In genomic region chr6:153231048-153231635, GRCh38 we compare ENCODE assay signal across 9 cellular contexts.
DNase-seq lines count a peak whose midpoint lies in the region; ATAC-seq and TF ChIP-seq lines count a peak whose summit lies in the region.
"Had no signal": no experiment of that assay in that cellular context is flagged by ENCODE, and none has a peak within 500 bp of the region (broad histone marks: within the 10 kb centered on the region; RNA-seq: fewer than 3 reads in every experiment).

No MANE protein-coding gene starts in this region.

- H3K27ac Mint-ChIP-seq in chondrocyte (ENCODE audit: unreplicated experiment) = no peak overlapping the region
- H3K27ac Mint-ChIP-seq: activated naive CD4-positive, alpha-beta T cell treated with anti-CD3 and anti-CD28 coated beads, Interleukin-2, amount 50 U/mL, for 72 hours had no signal

- H3K4me3 ChIP-seq in OCI-LY3 (ENCODE audit: low read length) = no peak overlapping the region
- no peak overlapping the region for H3K4me3 ChIP-seq in left lung
- H3K4me3 ChIP-seq in thyroid gland (replicated peaks in 1 of 3) = no peak overlapping the region

- H3K27ac ChIP-seq in OCI-LY3 (ENCODE audit: low read length) (no peak overlapping the region), left lung (no peak overlapping the region), thyroid gland (no peak overlapping the region)

- H3K36me3 ChIP-seq in OCI-LY3 (replicated peaks; ENCODE audit: low read depth, low read length) (no peaks in the 10 kb centered on the region), left lung (no peaks in the 10 kb centered on the region), thyroid gland (no peaks in the 10 kb centered on the region)

- H3K4me1 Mint-ChIP-seq in chondrocyte (ENCODE audit: low read depth) = peaks cover 3% of the 10 kb centered on the region

- H3K27me3 Mint-ChIP-seq in chondrocyte (ENCODE audit: low read depth) = peaks cover 18% of the 10 kb centered on the region

- H3K36me3 Mint-ChIP-seq in chondrocyte (ENCODE audit: low read depth) = no peaks in the 10 kb centered on the region
- H3K36me3 Mint-ChIP-seq: activated naive CD4-positive, alpha-beta T cell treated with anti-CD3 and anti-CD28 coated beads, Interleukin-2, amount 50 U/mL, for 72 hours had no signal

- 4 to 5% methylated on average over 12 of the region's 12 CpGs for WGBS in thyroid gland, 2 donors

- no peak overlapping the region for H3K4me3 Mint-ChIP-seq in chondrocyte (ENCODE audit: unreplicated experiment)

- intact Hi-C loops in left lung (cut with DNase I) (no loop called here), thyroid gland (cut with DNase I) (loop anchor here (10.0 kb wide), 1 partner anchor 284 kb away; no protein-coding TSS in a partner anchor)

- no peak overlapping the region for H3K9ac ChIP-seq in OCI-LY3 (ENCODE audit: low read length)

- no peak for TF ChIP-seq POLR2A in thyroid gland (IDR thresholded peaks at IDR 0.05)

- H3K9me3 Mint-ChIP-seq in chondrocyte (ENCODE audit: low read depth) = no peaks in the 10 kb centered on the region
- H3K9me3 Mint-ChIP-seq: activated naive CD4-positive, alpha-beta T cell treated with anti-CD3 and anti-CD28 coated beads, Interleukin-2, amount 50 U/mL, for 72 hours had no signal

- TF ChIP-seq CTCF in OCI-LY3 (IDR thresholded peaks at IDR 0.05; ENCODE audit: low read depth, low read length) = peak; percentile 67
- TF ChIP-seq CTCF in chondrocyte (IDR thresholded peaks at IDR 0.05) = peak; percentile 85
- TF ChIP-seq CTCF in left lung (IDR thresholded peaks at IDR 0.05) = peak; percentile 51 to 72
- TF ChIP-seq CTCF in thyroid gland (IDR thresholded peaks at IDR 0.05) = peak; percentile 85 to 100 (median 96)

- DNase-seq in NCI-H524 (lab: John Stamatoyannopoulos, UW) (peak; percentile 32 to 52), NCI-H524 treated with DMSO at 0.1 percent for 48 hours (lab: John Stamatoyannopoulos, UW) (no peak), chondrocyte (ENCODE audit: low spot score) (no peak), left lung (peak in 1 of 2 donors; percentile 36), thyroid gland (peak; percentile 85 to 88)

- H3K27me3 ChIP-seq in OCI-LY3 (ENCODE audit: low read depth, low read length) = no peaks in the 10 kb centered on the region
- no peaks in the 10 kb centered on the region for H3K27me3 ChIP-seq in left lung
- no peaks in the 10 kb centered on the region for H3K27me3 ChIP-seq in thyroid gland

- H3K4me1 ChIP-seq in OCI-LY3 (ENCODE audit: low read length) (no peaks in the 10 kb centered on the region), left lung (no peaks in the 10 kb centered on the region), thyroid gland (peaks cover 12 to 14% of the 10 kb centered on the region in 2 donors)

- H2AFZ ChIP-seq in OCI-LY3 (ENCODE audit: low read depth, low read length) = no peak overlapping the region

- H3K9me3 ChIP-seq in OCI-LY3 (ENCODE audit: insufficient read depth, low read length) (no peaks in the 10 kb centered on the region), left lung (no peaks in the 10 kb centered on the region), thyroid gland (no peaks in the 10 kb centered on the region)

- no peaks in the 10 kb centered on the region for H4K20me1 ChIP-seq in OCI-LY3 (ENCODE audit: insufficient read depth, low read length)

- no peak overlapping the region for H3K4me2 ChIP-seq in OCI-LY3 (ENCODE audit: low read length)

- no peaks in the 10 kb centered on the region for H3K79me2 ChIP-seq in OCI-LY3 (ENCODE audit: low read length)

- peak; percentile 73 for ATAC-seq in HG02759 (IDR thresholded peaks at IDR 0.05; ENCODE audit: unreplicated experiment)
- peak; percentile 92 for ATAC-seq in left lung
- no peak for ATAC-seq in HG03095 (IDR thresholded peaks at IDR 0.05; ENCODE audit: unreplicated experiment)

Comparison
In these comparisons a context has a peak if more than half of its experiments do, and no peak if none do; other contexts are left out.
1. DNase-seq: peak in NCI-H524 (2 of 2) and thyroid gland (2 of 2); none in NCI-H524 treated with DMSO at 0.1 percent for 48 hours (single experiment) and chondrocyte (single experiment).
2. Peak in every context shown above with its lines, with median percentiles within 50 percentile points of each other: CTCF ChIP-seq.